12 cellular contexts compared by ENCODE assay signal in genomic region chr3:152236741-152237140, GRCh38. TPM values are rescaled to one million over a fixed set of nuclear protein-coding genes. Genes with fewer than 3 reads are reported as not detected.
DNase-seq lines count a peak whose midpoint lies in the region; ATAC-seq and TF ChIP-seq lines count a peak whose summit lies in the region.
"Had no signal": no experiment of that assay in that cellular context is flagged by ENCODE, and none has a peak within 500 bp of the region (broad histone marks: within the 10 kb centered on the region; RNA-seq: fewer than 3 reads in every experiment).

No MANE protein-coding gene starts in this region.

- H3K36me3 ChIP-seq in upper lobe of right lung (no peaks in the 10 kb centered on the region), transverse colon (no peaks in the 10 kb centered on the region)

- in situ Hi-C loops in astrocyte of the spinal cord (cut with HindIII; ENCODE audit: low sequenced_read_pairs) (no loop called here), transverse colon (cut with MboI; ENCODE audit: low pct_ligation_motif_present in 1 of 4, low pct_unique_long_range_greater_than_20kb in 1 of 4, low sequenced_read_pairs in 3 of 4) (no loop called here)

- H3K9me3 Mint-ChIP-seq in natural killer cell treated with Interleukin-12 subunit alpha and Interleukin-12 subunit beta and Interleukin-15 and Interleukin-18, amount 100 ng/mL, for 72 hours, result no peaks in the 10 kb centered on the region
- H3K9me3 Mint-ChIP-seq in natural killer cell, result no peaks in the 10 kb centered on the region

- H3K27me3 Mint-ChIP-seq in natural killer cell treated with Interleukin-12 subunit alpha and Interleukin-12 subunit beta and Interleukin-15 and Interleukin-18, amount 100 ng/mL, for 72 hours, result no peaks in the 10 kb centered on the region
- H3K27me3 Mint-ChIP-seq in natural killer cell (ENCODE audit: low read depth in 2 of 2), result no peaks in the 10 kb centered on the region

- H3K4me1 Mint-ChIP-seq in natural killer cell treated with Interleukin-12 subunit alpha and Interleukin-12 subunit beta and Interleukin-15 and Interleukin-18, amount 100 ng/mL, for 72 hours (ENCODE audit: low read depth in 2 of 2), result peaks cover 31 to 40% of the 10 kb centered on the region in 2 donors
- peaks cover 26 to 35% of the 10 kb centered on the region in 2 donors for H3K4me1 Mint-ChIP-seq in natural killer cell

- WGBS in transverse colon (ENCODE audit: low coverage in 1 of 2), 2 donors, result 100% methylated on average over 1 of the region's 1 CpG

- intact Hi-C loops in natural killer cell (cut with micrococcal nuclease) (no loop called here), upper lobe of right lung (cut with DNase I) (no loop called here), transverse colon (cut with DNase I; ENCODE audit: low total_unique reads) (no loop called here)

- no peak for TF ChIP-seq CTCF in natural killer cell (IDR thresholded peaks at IDR 0.05)
- no peak for TF ChIP-seq CTCF in NB4 (IDR thresholded peaks at IDR 0.05; ENCODE audit: low read depth, low read length)
- no peak for TF ChIP-seq CTCF in astrocyte of the spinal cord (IDR thresholded peaks at IDR 0.05; ENCODE audit: low read depth, low read length)
- TF ChIP-seq CTCF in upper lobe of right lung (IDR thresholded peaks at IDR 0.05), result no peak
- TF ChIP-seq CTCF in transverse colon (IDR thresholded peaks at IDR 0.05), result no peak

- TF ChIP-seq POLR2A in NB4 (IDR thresholded peaks at IDR 0.05; ENCODE audit: extremely low read depth, insufficient read length) (no peak), transverse colon (IDR thresholded peaks at IDR 0.05) (no peak)

- H3K36me3 Mint-ChIP-seq in natural killer cell treated with Interleukin-12 subunit alpha and Interleukin-12 subunit beta and Interleukin-15 and Interleukin-18, amount 100 ng/mL, for 72 hours, result no peaks in the 10 kb centered on the region
- H3K36me3 Mint-ChIP-seq in natural killer cell, result no peaks in the 10 kb centered on the region

- H3K27me3 ChIP-seq in upper lobe of right lung (no peaks in the 10 kb centered on the region), transverse colon (no peaks in the 10 kb centered on the region)

- no peak for ATAC-seq in natural killer cell treated with Interleukin-12 subunit alpha and Interleukin-12 subunit beta and Interleukin-15 and Interleukin-18, amount 100 ng/mL, for 72 hours
- ATAC-seq in natural killer cell (no peak), upper lobe of right lung (peak; percentile 49), HG02678 (IDR thresholded peaks at IDR 0.05; ENCODE audit: unreplicated experiment) (no peak)

- H3K9me3 ChIP-seq in upper lobe of right lung (no peaks in the 10 kb centered on the region), transverse colon (no peaks in the 10 kb centered on the region)

- no peak for DNase-seq in natural killer cell treated with Interleukin-12 subunit alpha and Interleukin-12 subunit beta and Interleukin-15 and Interleukin-18, amount 100 ng/mL, for 72 hours (ENCODE audit: low spot score)
- DNase-seq in natural killer cell (no peak), NB4 (ENCODE audit: low read depth) (peak; percentile 58), astrocyte of the spinal cord (ENCODE audit: low read depth, low spot score) (peak; percentile 53), upper lobe of right lung (no peak), transverse colon (no peak), NCI-H1092 treated with DMSO at 0.1 percent for 48 hours (lab: John Stamatoyannopoulos, UW) (no peak)
- DNase-seq: activated gamma-delta T cell treated with Interleukin-2 at 50 U/mL for 16 hours; C1 segment of cervical spinal cord; effector CD4-positive, alpha-beta T cell; NCI-H69 had no signal

- peak overlapping the region; percentile 46 to 74 for H3K27ac Mint-ChIP-seq in natural killer cell treated with Interleukin-12 subunit alpha and Interleukin-12 subunit beta and Interleukin-15 and Interleukin-18, amount 100 ng/mL, for 72 hours
- H3K27ac Mint-ChIP-seq in natural killer cell, result no peak overlapping the region

- H3K4me3 ChIP-seq in NB4 (ENCODE audit: low read depth, low read length) (no peak overlapping the region), astrocyte of the spinal cord (ENCODE audit: low read depth, low read length) (no peak overlapping the region), upper lobe of right lung (no peak overlapping the region), transverse colon (no peak overlapping the region)

- H3K4me3 Mint-ChIP-seq in natural killer cell treated with Interleukin-12 subunit alpha and Interleukin-12 subunit beta and Interleukin-15 and Interleukin-18, amount 100 ng/mL, for 72 hours, result no peak overlapping the region
- no peak overlapping the region for H3K4me3 Mint-ChIP-seq in natural killer cell

- H3K27ac ChIP-seq in upper lobe of right lung, result no peak overlapping the region
- H3K27ac ChIP-seq in transverse colon, result no peak overlapping the region

- no peak for TF ChIP-seq EP300 in transverse colon (IDR thresholded peaks at IDR 0.05; ENCODE audit: low read depth)

- H3K4me1 ChIP-seq in upper lobe of right lung, result peaks cover 7% of the 10 kb centered on the region
- H3K4me1 ChIP-seq in transverse colon, result peaks cover 0 to 13% (median 0%) of the 10 kb centered on the region in 4 donors

RNA-seq across cellular contexts. Expression of gene MBNL1, which starts 32.0 kb away (rescaled TPM):
- 100 to 1,000 TPM; 353 to 509 TPM for total RNA-seq in natural killer cell treated with Interleukin-12 subunit alpha and Interleukin-12 subunit beta and Interleukin-15 and Interleukin-18, amount 100 ng/mL, for 72 hours
- total RNA-seq in natural killer cell (100 to 1,000 TPM; 600 to 704 (median 607) TPM), upper lobe of right lung (229 TPM), transverse colon (100 to 1,000 TPM; 232 to 658 (median 509) TPM)

Comparison
In these comparisons a context has a peak if more than half of its experiments do, and no peak if none do; other contexts are left out.
1. H3K27ac Mint-ChIP-seq: peak in natural killer cell treated with Interleukin-12 subunit alpha and Interleukin-12 subunit beta and Interleukin-15 and Interleukin-18, amount 100 ng/mL, for 72 hours (2 of 2); none in natural killer cell (0 of 2).
2. DNase-seq: peak in NB4 (single experiment) and astrocyte of the spinal cord (single experiment); none in natural killer cell treated with Interleukin-12 subunit alpha and Interleukin-12 subunit beta and Interleukin-15 and Interleukin-18, amount 100 ng/mL, for 72 hours (single experiment), natural killer cell (single experiment), upper lobe of right lung (single experiment), transverse colon (single experiment) and NCI-H1092 treated with DMSO at 0.1 percent for 48 hours (single experiment).